8 cellular contexts compared by ENCODE assay signal in genomic region chr11:64845125-64845735, GRCh38. TPM values are rescaled to one million over a fixed set of nuclear protein-coding genes. Genes with fewer than 3 reads are reported as not detected.
A peak's percentile ranks its signal among the peaks of the same experiment; 100 is the strongest.
DNase-seq lines count a peak whose midpoint lies in the region; ATAC-seq and TF ChIP-seq lines count a peak whose summit lies in the region.

No MANE protein-coding gene starts in this region.

- no peak overlapping the region for H2AK5ac ChIP-seq in neuronal stem cell (ENCODE audit: low read depth, low read length)

- H2BK15ac ChIP-seq in neuronal stem cell (ENCODE audit: low read length) = no peak overlapping the region

- WGBS in neuronal stem cell (ENCODE audit: extremely low coverage in 2 of 2, insufficient read length in 2 of 2, insufficient replicate concordance in 1 of 2), 2 donors = no CpG with 5 or more reads among the region's 9 CpGs

- H4K20me1 ChIP-seq in Loucy (ENCODE audit: insufficient read depth, low read length, poor library complexity, severe bottlenecking) = no peaks in the 10 kb centered on the region

- H3K27me3 ChIP-seq in Loucy (ENCODE audit: insufficient read depth, low read length, poor library complexity, severe bottlenecking) (no peaks in the 10 kb centered on the region), neuronal stem cell (ENCODE audit: control insufficient read depth in 3 of 3, insufficient read depth in 3 of 3, low read depth in 1 of 3, low read length in 3 of 3) (peaks cover 0 to 18% (median 8%) of the 10 kb centered on the region in 3 experiments), gastrocnemius medialis (peaks cover 0 to 3% (median 0%) of the 10 kb centered on the region in 3 donors)

- intact Hi-C loops in gastrocnemius medialis (cut with DNase I; ENCODE audit: low total_unique reads) = loop anchor here (5.0 kb wide), 2 partner anchors 152 to 167 kb away; partner anchors contain the start of genes ARL2 and BATF2

- H2BK12ac ChIP-seq in neuronal stem cell (ENCODE audit: low read length) = no peak overlapping the region

- H3K14ac ChIP-seq in neuronal stem cell (ENCODE audit: low read length) = no peak overlapping the region

- no peak overlapping the region for H4K91ac ChIP-seq in neuronal stem cell (ENCODE audit: low read depth, low read length, poor library complexity)

- no peak overlapping the region for H3K4ac ChIP-seq in neuronal stem cell (ENCODE audit: low read length)

- peak overlapping the region; percentile 60 for H3K23ac ChIP-seq in neuronal stem cell (ENCODE audit: low read depth, low read length, poor library complexity)

- H3K4me1 ChIP-seq in Loucy (ENCODE audit: insufficient read depth, low read length, poor library complexity, severe bottlenecking) = peaks cover 8% of the 10 kb centered on the region
- peaks cover 15 to 20% of the 10 kb centered on the region in 2 donors for H3K4me1 ChIP-seq in neuronal stem cell (ENCODE audit: control insufficient read depth in 2 of 2, insufficient read depth in 1 of 2, low read depth in 1 of 2, low read length in 2 of 2)
- H3K4me1 ChIP-seq in gastrocnemius medialis = peaks cover 20 to 26% of the 10 kb centered on the region in 2 donors

- H3K18ac ChIP-seq in neuronal stem cell (ENCODE audit: low read length) = no peak overlapping the region

- H3K27ac ChIP-seq in coronary artery (peak overlapping the region in 1 of 2 donors; percentile 45), neuronal stem cell (replicated peaks; ENCODE audit: low read length) (no peak overlapping the region), gastrocnemius medialis (no peak overlapping the region)

- H3K9me3 ChIP-seq in Loucy (ENCODE audit: insufficient read depth, low read depth, low read length) (no peaks in the 10 kb centered on the region), neuronal stem cell (replicated peaks in 1 of 2; ENCODE audit: control insufficient read depth in 2 of 2, insufficient read depth in 1 of 2, low read depth in 1 of 2, low read length in 2 of 2) (no peaks in the 10 kb centered on the region), gastrocnemius medialis (no peaks in the 10 kb centered on the region)

- peak overlapping the region; percentile 44 for H3K4me2 ChIP-seq in Loucy (ENCODE audit: low read depth, low read length, poor library complexity, severe bottlenecking)
- no peak overlapping the region for H3K4me2 ChIP-seq in neuronal stem cell (ENCODE audit: insufficient read depth, low read length, poor library complexity, severe bottlenecking)

- DNase-seq in CMK (ENCODE audit: low read depth) = peak; percentile 29
- no peak for DNase-seq in coronary artery (ENCODE audit: low spot score)
- DNase-seq in neuronal stem cell (ENCODE audit: low spot score) = no peak
- no peak for DNase-seq in gastrocnemius medialis
- DNase-seq in NCI-H1092 treated with DMSO at 0.1 percent for 48 hours (lab: John Stamatoyannopoulos, UW) = no peak
- DNase-seq in islet precursor cell = no peak

- TF ChIP-seq CTCF in Loucy (conservative IDR thresholded peaks at IDR 0.05; ENCODE audit: low read length) (no peak), coronary artery (IDR thresholded peaks at IDR 0.05) (no peak), gastrocnemius medialis (IDR thresholded peaks at IDR 0.05 in 4 of 5, conservative IDR thresholded peaks at IDR 0.05 in 1 of 5) (no peak)

- no peak overlapping the region for H2BK120ac ChIP-seq in neuronal stem cell (ENCODE audit: low read depth, low read length)

- no peaks in the 10 kb centered on the region for H3K9me2 ChIP-seq in Loucy (replicated peaks; ENCODE audit: low read depth, low read length)

- no peaks in the 10 kb centered on the region for H3F3A ChIP-seq in Loucy (ENCODE audit: low read depth)

- in situ Hi-C loops in gastrocnemius medialis (cut with MboI; ENCODE audit: low sequenced_read_pairs in 4 of 4) = loop anchor here (5.0 kb wide), 2 partner anchors 42 to 47 kb away; no protein-coding TSS in a partner anchor

- no peaks in the 10 kb centered on the region for H3K36me3 ChIP-seq in Loucy (ENCODE audit: insufficient read depth, low read length)
- H3K36me3 ChIP-seq in neuronal stem cell (replicated peaks in 1 of 2; ENCODE audit: control insufficient read depth in 2 of 2, insufficient read depth in 2 of 2, low read length in 2 of 2) = no peaks in the 10 kb centered on the region
- no peaks in the 10 kb centered on the region for H3K36me3 ChIP-seq in gastrocnemius medialis

- peak overlapping the region; percentile 45; the same call in 1 of the 2 replicates for H2AFZ ChIP-seq in Loucy (ENCODE audit: low read length)
- H2AFZ ChIP-seq in neuronal stem cell (ENCODE audit: low read length) = peak overlapping the region; percentile 82

- TF ChIP-seq POLR2A in gastrocnemius medialis (IDR thresholded peaks at IDR 0.05) = no peak

- no peaks in the 10 kb centered on the region for H3K79me1 ChIP-seq in neuronal stem cell (ENCODE audit: low read depth, low read length)

- peak overlapping the region; percentile 63 for H3K4me3 ChIP-seq in Loucy (ENCODE audit: low read length, poor library complexity, severe bottlenecking)
- peak overlapping the region; percentile 74 for H3K4me3 ChIP-seq in coronary artery
- H3K4me3 ChIP-seq in neuronal stem cell (ENCODE audit: low read length in 2 of 2) = no peak overlapping the region
- peak overlapping the region in 1 of 4 donors; percentile 44 for H3K4me3 ChIP-seq in gastrocnemius medialis

- H2BK5ac ChIP-seq in neuronal stem cell (ENCODE audit: low read length) = no peak overlapping the region

- H3K79me2 ChIP-seq in Loucy (ENCODE audit: insufficient read depth, low read length) = no peaks in the 10 kb centered on the region

- no peak overlapping the region for H4K8ac ChIP-seq in neuronal stem cell (ENCODE audit: low read depth, low read length)

- H3K9ac ChIP-seq in Loucy (ENCODE audit: low read depth, low read length, poor library complexity, severe bottlenecking) (no peak overlapping the region), neuronal stem cell (ENCODE audit: low read depth, low read length, poor library complexity) (no peak overlapping the region)

- ATAC-seq in gastrocnemius medialis (no peak), HG02840 (IDR thresholded peaks at IDR 0.05; ENCODE audit: low FRiP score, unreplicated experiment) (no peak)

RNA-seq across cellular contexts. Expression of gene CDC42BPG, which starts 0.8 kb away (rescaled TPM):
- polyA plus RNA-seq in neuronal stem cell (2013, experiment 1 of 2) = 1.1 TPM
- 1.1 TPM for polyA plus RNA-seq in neuronal stem cell (2013, experiment 2 of 2)
- total RNA-seq in gastrocnemius medialis = under 1 TPM in 2 of 4 donors, not detected in 2; 0.15 to 0.19 TPM

RNA-seq across cellular contexts. Expression of gene EHD1, which starts 33.2 kb away (rescaled TPM):
- 24.4 TPM for polyA plus RNA-seq in neuronal stem cell (2013, experiment 1 of 2)
- 23.3 TPM for polyA plus RNA-seq in neuronal stem cell (2013, experiment 2 of 2)
- 10 to 100 TPM; 24.8 to 46.2 (median 31.3) TPM for total RNA-seq in gastrocnemius medialis

RNA-seq across cellular contexts. Expression of gene MEN1, which starts 34.9 kb away (rescaled TPM):
- 59.7 TPM for polyA plus RNA-seq in neuronal stem cell (2013, experiment 1 of 2)
- 59.7 TPM for polyA plus RNA-seq in neuronal stem cell (2013, experiment 2 of 2)
- 10 to 100 TPM in 2 of 4 donors, 1 to 10 TPM in 2; 7.4 to 12.2 (median 9.8) TPM for total RNA-seq in gastrocnemius medialis

RNA-seq across cellular contexts. Expression of gene MAP4K2, which starts 42.2 kb away (rescaled TPM):
- 11.1 TPM for polyA plus RNA-seq in neuronal stem cell (2013, experiment 1 of 2)
- polyA plus RNA-seq in neuronal stem cell (2013, experiment 2 of 2) = 11.6 TPM
- total RNA-seq in gastrocnemius medialis = 10 to 100 TPM in 1 of 4 donors, 1 to 10 TPM in 3; 4.3 to 14.8 (median 6.2) TPM

Comparison
In these comparisons a context has a peak if more than half of its experiments do, and no peak if none do; other contexts are left out.
1. H3K4me3 ChIP-seq: peak in Loucy (single experiment) and coronary artery (single experiment); none in neuronal stem cell (0 of 2).